ENCODE assay signal across 8 cellular contexts in genomic region chr18:58887613-58887963, GRCh38. TPM values are rescaled to one million over a fixed set of nuclear protein-coding genes. Genes with fewer than 3 reads are reported as not detected.
DNase-seq lines count a peak whose midpoint lies in the region; ATAC-seq and TF ChIP-seq lines count a peak whose summit lies in the region.

No MANE protein-coding gene starts in this region.

- peak; percentile 57 for DNase-seq in activated CD4-positive, alpha-beta T cell treated with anti-CD3 and anti-CD28 coated beads, Interleukin-2, amount 10 ng/mL, durations not matched to agents 24 days and 14 days
- DNase-seq in activated CD4-positive, alpha-beta T cell treated with anti-CD3 and anti-CD28 coated beads, Interleukin-2, amount 10 ng/mL, durations not matched to agents 7 days and 5 days: no peak
- peak; percentile 64 for DNase-seq in HK-2 (ENCODE audit: unreplicated experiment)
- peak; percentile 52 for DNase-seq in activated CD8-positive, alpha-beta T cell treated with anti-CD3 and anti-CD28 coated beads for 36 hours
- DNase-seq in right atrium auricular region (ENCODE audit: low spot score): peak; percentile 80
- peak in 1 of 2 donors; percentile 50 for DNase-seq in stimulated activated effector memory CD8-positive, alpha-beta T cell treated with anti-CD3 and anti-CD28 coated beads, Interleukin-12 subunit alpha, Interleukin-12 subunit beta, amount 100 ng/mL, for 72 hours (ENCODE audit: low spot score in 2 of 2)
- DNase-seq in NCI-H1694 (lab: John Stamatoyannopoulos, UW): no peak
- DNase-seq in HEK293T (ENCODE audit: extremely low spot score): no peak

- no peaks in the 10 kb centered on the region for H3K9me3 Mint-ChIP-seq in activated CD4-positive, alpha-beta T cell treated with anti-CD3 and anti-CD28 coated beads, Interleukin-2, amount 10 ng/mL, durations not matched to agents 24 days and 14 days
- H3K9me3 Mint-ChIP-seq in activated CD4-positive, alpha-beta T cell treated with anti-CD3 and anti-CD28 coated beads, Interleukin-2, amount 10 ng/mL, durations not matched to agents 7 days and 5 days: no peaks in the 10 kb centered on the region
- no peaks in the 10 kb centered on the region for H3K9me3 Mint-ChIP-seq in activated CD8-positive, alpha-beta T cell treated with anti-CD3 and anti-CD28 coated beads for 36 hours
- no peaks in the 10 kb centered on the region for H3K9me3 Mint-ChIP-seq in stimulated activated effector memory CD8-positive, alpha-beta T cell treated with anti-CD3 and anti-CD28 coated beads, Interleukin-12 subunit alpha, Interleukin-12 subunit beta, amount 100 ng/mL, for 72 hours

- peak; percentile 47 for ATAC-seq in activated CD8-positive, alpha-beta T cell treated with anti-CD3 and anti-CD28 coated beads for 36 hours
- peak; percentile 83 for ATAC-seq in stimulated activated effector memory CD8-positive, alpha-beta T cell treated with anti-CD3 and anti-CD28 coated beads, Interleukin-12 subunit alpha, Interleukin-12 subunit beta, amount 100 ng/mL, for 72 hours

- no peak for TF ChIP-seq CTCF in activated CD8-positive, alpha-beta T cell treated with anti-CD3 and anti-CD28 coated beads for 36 hours (IDR thresholded peaks at IDR 0.05)
- no peak for TF ChIP-seq CTCF in right atrium auricular region (IDR thresholded peaks at IDR 0.05)

- no peaks in the 10 kb centered on the region for H3K36me3 Mint-ChIP-seq in activated CD4-positive, alpha-beta T cell treated with anti-CD3 and anti-CD28 coated beads, Interleukin-2, amount 10 ng/mL, durations not matched to agents 24 days and 14 days (ENCODE audit: low read depth)
- no peaks in the 10 kb centered on the region for H3K36me3 Mint-ChIP-seq in activated CD4-positive, alpha-beta T cell treated with anti-CD3 and anti-CD28 coated beads, Interleukin-2, amount 10 ng/mL, durations not matched to agents 7 days and 5 days (ENCODE audit: low read depth)
- no peaks in the 10 kb centered on the region for H3K36me3 Mint-ChIP-seq in activated CD8-positive, alpha-beta T cell treated with anti-CD3 and anti-CD28 coated beads for 36 hours (ENCODE audit: low read depth)
- peaks cover 6% of the 10 kb centered on the region for H3K36me3 Mint-ChIP-seq in stimulated activated effector memory CD8-positive, alpha-beta T cell treated with anti-CD3 and anti-CD28 coated beads, Interleukin-12 subunit alpha, Interleukin-12 subunit beta, amount 100 ng/mL, for 72 hours

- peak overlapping the region; percentile 63 for H3K27ac ChIP-seq in right atrium auricular region

- peaks cover 0 to 46% of the 10 kb centered on the region in 2 donors for H3K4me1 ChIP-seq in right atrium auricular region

- no peak overlapping the region for H3K4me3 Mint-ChIP-seq in activated CD4-positive, alpha-beta T cell treated with anti-CD3 and anti-CD28 coated beads, Interleukin-2, amount 10 ng/mL, durations not matched to agents 24 days and 14 days
- H3K4me3 Mint-ChIP-seq in activated CD4-positive, alpha-beta T cell treated with anti-CD3 and anti-CD28 coated beads, Interleukin-2, amount 10 ng/mL, durations not matched to agents 7 days and 5 days: no peak overlapping the region
- no peak overlapping the region for H3K4me3 Mint-ChIP-seq in activated CD8-positive, alpha-beta T cell treated with anti-CD3 and anti-CD28 coated beads for 36 hours
- H3K4me3 Mint-ChIP-seq in stimulated activated effector memory CD8-positive, alpha-beta T cell treated with anti-CD3 and anti-CD28 coated beads, Interleukin-12 subunit alpha, Interleukin-12 subunit beta, amount 100 ng/mL, for 72 hours: peak overlapping the region; percentile 7

- intact Hi-C loops in activated CD4-positive, alpha-beta T cell treated with anti-CD3 and anti-CD28 coated beads, Interleukin-2, amount 10 ng/mL, durations not matched to agents 24 days and 14 days (cut with micrococcal nuclease): no loop called here
- intact Hi-C loops in activated CD8-positive, alpha-beta T cell treated with anti-CD3 and anti-CD28 coated beads for 36 hours (cut with micrococcal nuclease): no loop called here

- H3K27me3 Mint-ChIP-seq in activated CD4-positive, alpha-beta T cell treated with anti-CD3 and anti-CD28 coated beads, Interleukin-2, amount 10 ng/mL, durations not matched to agents 24 days and 14 days: peaks cover 23% of the 10 kb centered on the region
- peaks cover 9% of the 10 kb centered on the region for H3K27me3 Mint-ChIP-seq in activated CD4-positive, alpha-beta T cell treated with anti-CD3 and anti-CD28 coated beads, Interleukin-2, amount 10 ng/mL, durations not matched to agents 7 days and 5 days
- peaks cover 17% of the 10 kb centered on the region for H3K27me3 Mint-ChIP-seq in activated CD8-positive, alpha-beta T cell treated with anti-CD3 and anti-CD28 coated beads for 36 hours

- no peak overlapping the region for H3K4me3 ChIP-seq in right atrium auricular region

- no peak overlapping the region for H3K27ac Mint-ChIP-seq in activated CD4-positive, alpha-beta T cell treated with anti-CD3 and anti-CD28 coated beads, Interleukin-2, amount 10 ng/mL, durations not matched to agents 24 days and 14 days
- no peak overlapping the region for H3K27ac Mint-ChIP-seq in activated CD4-positive, alpha-beta T cell treated with anti-CD3 and anti-CD28 coated beads, Interleukin-2, amount 10 ng/mL, durations not matched to agents 7 days and 5 days
- H3K27ac Mint-ChIP-seq in activated CD8-positive, alpha-beta T cell treated with anti-CD3 and anti-CD28 coated beads for 36 hours: no peak overlapping the region
- H3K27ac Mint-ChIP-seq in stimulated activated effector memory CD8-positive, alpha-beta T cell treated with anti-CD3 and anti-CD28 coated beads, Interleukin-12 subunit alpha, Interleukin-12 subunit beta, amount 100 ng/mL, for 72 hours: peak overlapping the region; percentile 21

- POLR2A ChIA-PET in activated CD4-positive, alpha-beta T cell treated with anti-CD3 and anti-CD28 coated beads, Interleukin-2, amount 10 ng/mL, durations not matched to agents 7 days and 5 days (lab: Charles Lee): no interaction called here
- POLR2A ChIA-PET in activated CD8-positive, alpha-beta T cell treated with anti-CD3 and anti-CD28 coated beads for 36 hours (lab: Charles Lee): no interaction called here
- POLR2A ChIA-PET in HEK293T (lab: Yijun Ruan, JAX): no interaction called here

- no peaks in the 10 kb centered on the region for H3K27me3 ChIP-seq in right atrium auricular region

- CTCF ChIA-PET in activated CD4-positive, alpha-beta T cell treated with anti-CD3 and anti-CD28 coated beads, Interleukin-2, amount 10 ng/mL, durations not matched to agents 7 days and 5 days (lab: Charles Lee): no interaction called here
- CTCF ChIA-PET in activated CD8-positive, alpha-beta T cell treated with anti-CD3 and anti-CD28 coated beads for 36 hours (lab: Charles Lee): interaction anchor here (0.6 kb wide), 1 partner anchor 25 kb away, joined by 3 read pairs; no protein-coding TSS in a partner anchor
- CTCF ChIA-PET in HEK293T (lab: Yijun Ruan, JAX): no interaction called here

- no peaks in the 10 kb centered on the region for H3K36me3 ChIP-seq in right atrium auricular region

- H3K9me3 ChIP-seq in right atrium auricular region: no peaks in the 10 kb centered on the region

- peaks cover 10% of the 10 kb centered on the region for H3K4me1 Mint-ChIP-seq in activated CD4-positive, alpha-beta T cell treated with anti-CD3 and anti-CD28 coated beads, Interleukin-2, amount 10 ng/mL, durations not matched to agents 24 days and 14 days
- peaks cover 13% of the 10 kb centered on the region for H3K4me1 Mint-ChIP-seq in activated CD4-positive, alpha-beta T cell treated with anti-CD3 and anti-CD28 coated beads, Interleukin-2, amount 10 ng/mL, durations not matched to agents 7 days and 5 days
- peaks cover 8% of the 10 kb centered on the region for H3K4me1 Mint-ChIP-seq in activated CD8-positive, alpha-beta T cell treated with anti-CD3 and anti-CD28 coated beads for 36 hours (ENCODE audit: low read depth)
- peaks cover 14% of the 10 kb centered on the region for H3K4me1 Mint-ChIP-seq in stimulated activated effector memory CD8-positive, alpha-beta T cell treated with anti-CD3 and anti-CD28 coated beads, Interleukin-12 subunit alpha, Interleukin-12 subunit beta, amount 100 ng/mL, for 72 hours

TF ChIP-seq in HEK293T, 16 proteins besides CTCF, POLR2A, EP300 and RAD21:
- no peak for TF ChIP-seq ARNT (IDR thresholded peaks at IDR 0.05)
- TF ChIP-seq ELF4 (IDR thresholded peaks at IDR 0.05): no peak
- no peak for TF ChIP-seq HDGF (IDR thresholded peaks at IDR 0.05; ENCODE audit: borderline replicate concordance)
- no peak for TF ChIP-seq BHLHE40 (IDR thresholded peaks at IDR 0.05; ENCODE audit: borderline replicate concordance)
- no peak for TF ChIP-seq CTBP1 (IDR thresholded peaks at IDR 0.05; ENCODE audit: borderline replicate concordance)
- TF ChIP-seq SUZ12 (IDR thresholded peaks at IDR 0.05): no peak
- TF ChIP-seq TARDBP (IDR thresholded peaks at IDR 0.05): no peak
- TF ChIP-seq ZNF384 (IDR thresholded peaks at IDR 0.05): no peak

RNA-seq across cellular contexts. Expression of gene ZNF532, which starts 22.9 kb away (rescaled TPM):
- 0.79 and 1.0 TPM in 2 replicates for total RNA-seq in activated CD4-positive, alpha-beta T cell treated with anti-CD3 and anti-CD28 coated beads, Interleukin-2, amount 10 ng/mL, durations not matched to agents 24 days and 14 days
- 1 to 10 TPM; 2.7 to 2.8 TPM for total RNA-seq in activated CD4-positive, alpha-beta T cell treated with anti-CD3 and anti-CD28 coated beads, Interleukin-2, amount 10 ng/mL, durations not matched to agents 7 days and 5 days
- 1 to 10 TPM; 1.3 to 1.8 TPM for total RNA-seq in activated CD8-positive, alpha-beta T cell treated with anti-CD3 and anti-CD28 coated beads for 36 hours
- 10 to 100 TPM; 53.1 to 59.5 TPM for total RNA-seq in right atrium auricular region

Comparison
In these comparisons a context has a peak if more than half of its experiments do, and no peak if none do; other contexts are left out.
1. DNase-seq: peak in activated CD4-positive, alpha-beta T cell treated with anti-CD3 and anti-CD28 coated beads, Interleukin-2, amount 10 ng/mL, durations not matched to agents 24 days and 14 days (single experiment), HK-2 (single experiment), activated CD8-positive, alpha-beta T cell treated with anti-CD3 and anti-CD28 coated beads for 36 hours (single experiment) and right atrium auricular region (single experiment); none in activated CD4-positive, alpha-beta T cell treated with anti-CD3 and anti-CD28 coated beads, Interleukin-2, amount 10 ng/mL, durations not matched to agents 7 days and 5 days (single experiment), NCI-H1694 (single experiment) and HEK293T (single experiment).
2. RNA of gene ZNF532, which starts 22.9 kb away (total RNA-seq): 53.1 to 59.5 TPM in right atrium auricular region; 2.7 to 2.8 TPM in activated CD4-positive, alpha-beta T cell treated with anti-CD3 and anti-CD28 coated beads, Interleukin-2, amount 10 ng/mL, durations not matched to agents 7 days and 5 days, 1.3 to 1.8 TPM in activated CD8-positive, alpha-beta T cell treated with anti-CD3 and anti-CD28 coated beads for 36 hours and 0.79 to 1.0 TPM in activated CD4-positive, alpha-beta T cell treated with anti-CD3 and anti-CD28 coated beads, Interleukin-2, amount 10 ng/mL, durations not matched to agents 24 days and 14 days; every median in the first group is over 10 times any median in the second.